In genomic region chr12:96194901-96195844, GRCh38 we compare ENCODE assay signal across 8 cellular contexts. TPM values are rescaled to one million over a fixed set of nuclear protein-coding genes. Genes with fewer than 3 reads are reported as not detected.
DNase-seq lines count a peak whose midpoint lies in the region; ATAC-seq and TF ChIP-seq lines count a peak whose summit lies in the region.

No MANE protein-coding gene starts in this region.

- peak overlapping the region; percentile 84 for H3K4me3 ChIP-seq in NT2/D1 (ENCODE audit: insufficient read length, low read depth)
- H3K4me3 ChIP-seq in epithelial cell of proximal tubule (ENCODE audit: low read depth, low read length), result peak overlapping the region; percentile 83
- peak overlapping the region; percentile 72 to 87 for H3K4me3 ChIP-seq in muscle layer of duodenum (ENCODE audit: low read depth in 1 of 2, low read length in 2 of 2)

- H3K9me3 Mint-ChIP-seq in stimulated activated naive B cell treated with anti-CD40 and anti-IgM and Interleukin-4, amounts not matched to agents 10 μg/mL and 1 μg/mL and 100 μg/mL, for 72 hours, result no peaks in the 10 kb centered on the region

- TF ChIP-seq CTCF in epithelial cell of proximal tubule (conservative IDR thresholded peaks at IDR 0.05; ENCODE audit: low read depth, low read length), result no peak

- H3K9me3 ChIP-seq in NT2/D1 (ENCODE audit: insufficient read depth, low read length) (no peaks in the 10 kb centered on the region), muscle layer of duodenum (ENCODE audit: control insufficient read depth in 1 of 2, low read length in 2 of 2) (no peaks in the 10 kb centered on the region)

- H3K4me1 ChIP-seq in NT2/D1 (ENCODE audit: insufficient read depth, insufficient read length) (no peaks in the 10 kb centered on the region), muscle layer of duodenum (ENCODE audit: control insufficient read depth in 1 of 2, insufficient read depth in 2 of 2, low read length in 2 of 2) (peaks cover 3 to 4% of the 10 kb centered on the region in 2 donors)

- H3K27me3 Mint-ChIP-seq in stimulated activated naive B cell treated with anti-CD40 and anti-IgM and Interleukin-4, amounts not matched to agents 10 μg/mL and 1 μg/mL and 100 μg/mL, for 72 hours, result no peaks in the 10 kb centered on the region

- peak overlapping the region; percentile 69 for H3K27ac ChIP-seq in muscle layer of duodenum (ENCODE audit: low read length)

- H3K4me1 Mint-ChIP-seq in stimulated activated naive B cell treated with anti-CD40 and anti-IgM and Interleukin-4, amounts not matched to agents 10 μg/mL and 1 μg/mL and 100 μg/mL, for 72 hours, result peaks cover 28 to 66% of the 10 kb centered on the region in 2 donors

- DNase-seq in 8988T (peak; percentile 66), NT2/D1 (ENCODE audit: low read depth, low spot score) (peak; percentile 49), epithelial cell of proximal tubule (ENCODE audit: low read depth) (peak; percentile 37)
- DNase-seq in activated CD8-positive, alpha-beta memory T cell treated with anti-CD3 and anti-CD28 coated beads, Interleukin-2, amount 50 U/mL, for 48 hours, result peak; percentile 76
- peak; percentile 77 for DNase-seq in stimulated activated naive B cell treated with anti-CD40 and anti-IgM and Interleukin-4, amounts not matched to agents 10 μg/mL and 1 μg/mL and 100 μg/mL, for 72 hours

- H3K36me3 ChIP-seq in NT2/D1 (ENCODE audit: insufficient read depth, insufficient read length, low read length) (peaks cover 7% of the 10 kb centered on the region), muscle layer of duodenum (ENCODE audit: control insufficient read depth in 1 of 2, insufficient read depth in 2 of 2, low read length in 2 of 2) (peaks cover 0 to 16% of the 10 kb centered on the region in 2 donors)

- peaks cover 0 to 4% of the 10 kb centered on the region in 2 donors for H3K36me3 Mint-ChIP-seq in stimulated activated naive B cell treated with anti-CD40 and anti-IgM and Interleukin-4, amounts not matched to agents 10 μg/mL and 1 μg/mL and 100 μg/mL, for 72 hours

- H3K9ac ChIP-seq in NT2/D1 (ENCODE audit: insufficient read length, low read depth), result peak overlapping the region; percentile 79

- no peaks in the 10 kb centered on the region for H3K27me3 ChIP-seq in NT2/D1 (ENCODE audit: insufficient read depth, insufficient read length)
- no peaks in the 10 kb centered on the region for H3K27me3 ChIP-seq in muscle layer of duodenum (ENCODE audit: low read depth, low read length)

- peak overlapping the region; percentile 87 to 89 for H3K4me3 Mint-ChIP-seq in stimulated activated naive B cell treated with anti-CD40 and anti-IgM and Interleukin-4, amounts not matched to agents 10 μg/mL and 1 μg/mL and 100 μg/mL, for 72 hours

- peak overlapping the region; percentile 95 for H3K27ac Mint-ChIP-seq in stimulated activated naive B cell treated with anti-CD40 and anti-IgM and Interleukin-4, amounts not matched to agents 10 μg/mL and 1 μg/mL and 100 μg/mL, for 72 hours

- ATAC-seq in GM18508 (IDR thresholded peaks at IDR 0.05; ENCODE audit: insufficient read depth, unreplicated experiment) (peak; percentile 81), HG02970 (IDR thresholded peaks at IDR 0.05; ENCODE audit: low FRiP score, unreplicated experiment) (peak; percentile 66)
- peak; percentile 79 to 80 for ATAC-seq in stimulated activated naive B cell treated with anti-CD40 and anti-IgM and Interleukin-4, amounts not matched to agents 10 μg/mL and 1 μg/mL and 100 μg/mL, for 72 hours (replicated peaks)

RNA-seq across cellular contexts. Expression of gene ELK3, which starts 1.0 kb away (rescaled TPM):
- total RNA-seq in epithelial cell of proximal tubule, result 45.7 and 46.3 TPM in 2 replicates

Comparison
In these comparisons a context has a peak if more than half of its experiments do, and no peak if none do; other contexts are left out.
1. Peak in every context shown above with its lines: DNase-seq, ATAC-seq, H3K4me3 ChIP-seq and H3K27ac ChIP-seq.